8 cellular contexts compared by ENCODE assay signal in the genomic region with DNA sequence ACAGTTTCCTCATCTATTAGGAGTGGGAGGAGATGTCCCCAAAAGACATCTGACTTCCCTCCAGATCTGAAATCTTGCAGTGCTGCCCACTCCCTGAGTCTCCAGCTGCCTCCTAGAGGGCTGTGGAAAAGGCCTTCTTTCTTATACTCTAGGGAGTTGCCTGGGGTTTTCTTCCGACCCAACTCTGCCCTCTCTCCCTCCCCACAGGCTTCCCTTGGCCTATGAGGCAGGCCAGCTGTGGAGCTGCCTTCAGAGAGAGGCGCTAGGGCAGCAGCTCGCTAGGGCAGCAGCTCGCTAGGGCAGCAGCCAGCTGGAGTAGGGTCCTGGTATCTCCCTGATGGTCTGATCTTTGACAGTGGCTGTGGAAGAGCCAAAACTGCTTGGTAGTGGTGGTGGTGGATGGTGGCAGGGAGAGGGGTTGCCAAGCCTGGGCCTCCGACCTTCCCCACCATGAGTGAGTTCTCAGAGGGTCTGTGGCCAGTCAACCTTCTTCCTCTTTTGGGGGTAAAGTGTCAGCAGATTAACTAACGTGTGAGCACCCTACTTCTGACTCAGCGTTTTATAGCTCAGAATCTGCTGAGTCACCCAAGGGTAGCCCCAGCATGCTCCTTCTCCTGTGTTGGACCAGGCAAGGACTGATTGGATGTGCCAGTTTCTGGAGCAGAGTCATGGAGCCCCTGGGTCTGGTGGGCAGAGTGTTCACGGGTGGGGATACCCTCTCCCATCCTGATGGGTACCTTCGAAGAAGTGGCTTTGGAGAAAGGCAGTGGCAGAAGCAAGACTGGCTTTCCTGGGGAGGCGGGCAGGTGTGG. TPM values are rescaled to one million over a fixed set of nuclear protein-coding genes. Genes with fewer than 3 reads are reported as not detected.
DNase-seq lines count a peak whose midpoint lies in the region; ATAC-seq and TF ChIP-seq lines count a peak whose summit lies in the region.

No MANE protein-coding gene starts in this region.

- in situ Hi-C loops in GM23248 (cut with MboI) (no loop called here), gastrocnemius medialis (cut with MboI; ENCODE audit: low sequenced_read_pairs in 4 of 4) (loop anchor here (5.0 to 10.0 kb wide), 4 partner anchors 33 to 63 kb away; no protein-coding TSS in a partner anchor)

- H3K79me2 ChIP-seq in GM23248 (ENCODE audit: insufficient read depth): no peaks in the 10 kb centered on the region

- no peak overlapping the region for H3K27ac ChIP-seq in GM23248
- H3K27ac ChIP-seq in gastrocnemius medialis: peak overlapping the region; percentile 63 to 78 (median 74)

- no peak for TF ChIP-seq POLR2A in gastrocnemius medialis (IDR thresholded peaks at IDR 0.05)

- WGBS in GM23248 (ENCODE audit: low coverage in 1 of 2, low lambda C conversion rate in 2 of 2, missing lambda C conversion rate in 2 of 2), 2 experiments: 68 to 72% methylated on average over 10 of the region's 10 CpGs

- H3K27me3 ChIP-seq in GM23248 (replicated peaks; ENCODE audit: insufficient read depth): no peaks in the 10 kb centered on the region
- no peaks in the 10 kb centered on the region for H3K27me3 ChIP-seq in gastrocnemius medialis

- H3K36me3 ChIP-seq in GM23248 (ENCODE audit: low read depth) (no peaks in the 10 kb centered on the region), gastrocnemius medialis (no peaks in the 10 kb centered on the region)

- H3K9ac ChIP-seq in GM23248: no peak overlapping the region

- no peaks in the 10 kb centered on the region for H3K9me2 ChIP-seq in GM23248 (ENCODE audit: insufficient read depth)

- ATAC-seq in gastrocnemius medialis: no peak
- no peak for ATAC-seq in GM21381 (IDR thresholded peaks at IDR 0.05; ENCODE audit: unreplicated experiment)
- ATAC-seq in HG02938 (IDR thresholded peaks at IDR 0.05; ENCODE audit: unreplicated experiment): no peak

- no peak overlapping the region for H3K4me3 ChIP-seq in GM23248
- H3K4me3 ChIP-seq in gastrocnemius medialis: no peak overlapping the region

- peaks cover 38% of the 10 kb centered on the region for H3K4me1 ChIP-seq in GM23248 (ENCODE audit: insufficient read depth)
- peaks cover 55 to 64% of the 10 kb centered on the region in 2 donors for H3K4me1 ChIP-seq in gastrocnemius medialis

- peak overlapping the region; percentile 14 for H3K4me2 ChIP-seq in GM23248 (ENCODE audit: unreplicated experiment)

- DNase-seq in GM23248 (peak; percentile 74), RPMI7951 (ENCODE audit: low read depth) (peak; percentile 44), fibroblast of peridontal ligament (ENCODE audit: extremely low read depth) (peak; percentile 43), gastrocnemius medialis (no peak), HuH-7 (ENCODE audit: low spot score) (no peak), islet precursor cell (no peak)

- H3K9me3 ChIP-seq in GM23248 (ENCODE audit: low read depth) (no peaks in the 10 kb centered on the region), gastrocnemius medialis (no peaks in the 10 kb centered on the region)

- H3F3A ChIP-seq in GM23248 (ENCODE audit: insufficient read depth): peaks cover 15% of the 10 kb centered on the region

- intact Hi-C loops in gastrocnemius medialis (cut with DNase I; ENCODE audit: low total_unique reads): loop anchor here (5.0 kb wide), 1 partner anchor 123 kb away; no protein-coding TSS in a partner anchor

- TF ChIP-seq CTCF in gastrocnemius medialis (IDR thresholded peaks at IDR 0.05 in 4 of 5, conservative IDR thresholded peaks at IDR 0.05 in 1 of 5): no peak

- no peak overlapping the region for H2AFZ ChIP-seq in GM23248

- no peaks in the 10 kb centered on the region for H4K20me1 ChIP-seq in GM23248 (ENCODE audit: insufficient read depth)

RNA-seq across cellular contexts. Expression of a gene that starts 2.3 kb away (rescaled TPM):
- 16.4 and 20.9 TPM in 2 replicates for total RNA-seq in GM23248 (2014; rRNA removed; shearing (Covaris generic))
- 19.1 and 21.8 TPM in 2 replicates for polyA plus RNA-seq in GM23248 (2016; fragmentation: Nextera tagmentation; extraction: Ambion mirVana)
- total RNA-seq in RPMI7951 (2014; rRNA removed; shearing (Covaris generic)): 6.3 and 7.2 TPM in 2 replicates
- 10 to 100 TPM; 28.3 to 62.6 (median 45.6) TPM for total RNA-seq in gastrocnemius medialis

RNA-seq across cellular contexts. Expression of a gene that starts 16.6 kb away (rescaled TPM):
- 1.3 and 3.7 TPM in 2 replicates for total RNA-seq in GM23248 (2014; rRNA removed; shearing (Covaris generic))
- 1.1 and 1.4 TPM in 2 replicates for polyA plus RNA-seq in GM23248 (2016; fragmentation: Nextera tagmentation; extraction: Ambion mirVana)
- total RNA-seq in RPMI7951 (2014; rRNA removed; shearing (Covaris generic)): 0.48 and 0.88 TPM in 2 replicates
- 10 to 100 TPM; 17.0 to 27.0 (median 22.3) TPM for total RNA-seq in gastrocnemius medialis

RNA-seq across cellular contexts. Expression of a gene that starts 44.4 kb away (rescaled TPM):
- 62.9 and 72.3 TPM in 2 replicates for total RNA-seq in GM23248 (2014; rRNA removed; shearing (Covaris generic))
- polyA plus RNA-seq in GM23248 (2016; fragmentation: Nextera tagmentation; extraction: Ambion mirVana): 45.3 and 46.2 TPM in 2 replicates
- total RNA-seq in RPMI7951 (2014; rRNA removed; shearing (Covaris generic)): 13.9 and 16.0 TPM in 2 replicates
- total RNA-seq in gastrocnemius medialis: 10 to 100 TPM; 12.2 to 27.1 (median 17.0) TPM

RNA-seq across cellular contexts. Expression of a gene that starts 50.0 kb away (rescaled TPM):
- 0.22 TPM in 1 of 2 replicates, not detected in the other for total RNA-seq in GM23248 (2014; rRNA removed; shearing (Covaris generic))
- 0.10 TPM in 1 of 2 replicates, not detected in the other for polyA plus RNA-seq in GM23248 (2016; fragmentation: Nextera tagmentation; extraction: Ambion mirVana)
- 0.24 TPM in 1 of 2 replicates, not detected in the other for total RNA-seq in RPMI7951 (2014; rRNA removed; shearing (Covaris generic))
- total RNA-seq in gastrocnemius medialis: under 1 TPM in 1 of 4 donors, not detected in 3; 0.16 TPM

Comparison
In these comparisons a context has a peak if more than half of its experiments do, and no peak if none do; other contexts are left out.
1. DNase-seq: peak in GM23248 (single experiment), RPMI7951 (single experiment) and fibroblast of peridontal ligament (single experiment); none in gastrocnemius medialis (0 of 2), HuH-7 (single experiment) and islet precursor cell (single experiment).